ENCODE assay signal across 17 cellular contexts in the genomic region with DNA sequence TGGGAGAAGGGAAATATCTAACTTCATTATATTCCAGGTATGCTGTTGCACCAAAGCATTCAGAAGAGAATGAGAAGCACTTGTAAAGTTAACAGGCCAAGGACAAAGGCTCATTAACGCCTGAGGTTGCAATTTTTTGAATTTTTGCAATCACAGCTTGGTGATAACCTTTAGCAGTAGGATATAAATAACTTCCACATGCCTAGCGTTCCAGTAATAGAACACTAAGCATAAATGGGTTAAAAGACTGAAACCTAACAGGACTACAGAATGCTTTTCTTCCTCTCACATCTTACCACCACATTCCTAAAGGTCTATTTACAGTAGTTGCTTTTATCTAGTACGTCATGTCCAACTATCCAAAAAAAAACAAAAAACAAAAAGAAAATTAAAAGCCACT. TPM values are rescaled to one million over a fixed set of nuclear protein-coding genes. Genes with fewer than 3 reads are reported as not detected.
A peak's percentile ranks its signal among the peaks of the same experiment; 100 is the strongest.
DNase-seq lines count a peak whose midpoint lies in the region; ATAC-seq and TF ChIP-seq lines count a peak whose summit lies in the region.
"Had no signal": no experiment of that assay in that cellular context is flagged by ENCODE, and none has a peak within 500 bp of the region (broad histone marks: within the 10 kb centered on the region; RNA-seq: fewer than 3 reads in every experiment).

No MANE protein-coding gene starts in this region.

- TF ChIP-seq CTCF in fibroblast of villous mesenchyme (IDR thresholded peaks at IDR 0.05; ENCODE audit: insufficient read depth, low read depth, low read length) (no peak), progenitor cell of endocrine pancreas (IDR thresholded peaks at IDR 0.05; ENCODE audit: unreplicated experiment) (no peak)

- no peak overlapping the region for H3K4me3 ChIP-seq in fibroblast of villous mesenchyme (ENCODE audit: low read depth, low read length)
- H3K4me3 ChIP-seq: HAP-1, Peyer's patch had no signal

- H3K36me3 Mint-ChIP-seq in T-helper 17 cell (ENCODE audit: low read depth): peaks cover 4% of the 10 kb centered on the region
- peaks cover 16% of the 10 kb centered on the region for H3K36me3 Mint-ChIP-seq in progenitor cell of endocrine pancreas (ENCODE audit: insufficient read depth)
- peaks cover 17% of the 10 kb centered on the region for H3K36me3 Mint-ChIP-seq in activated T-helper 2 cell treated with anti-CD3 and anti-CD28 coated beads, Interferon-gamma antibody, Interleukin-2, Interleukin-4, amounts not matched to agents 10 μg/mL and 5 μg/mL and 100 μg/mL, durations not matched to agents 14 hours and 24 hours and 36 hours (ENCODE audit: low read depth)
- H3K36me3 Mint-ChIP-seq: stimulated activated effector memory CD8-positive, alpha-beta T cell treated with anti-CD3 and anti-CD28 coated beads, Interleukin-12 subunit alpha, Interleukin-12 subunit beta, amount 100 ng/mL, for 72 hours had no signal

- peak; percentile 9 for DNase-seq in EH (ENCODE audit: low read depth)
- DNase-seq in T-helper 17 cell: no peak
- DNase-seq in fibroblast of villous mesenchyme (ENCODE audit: low read depth): peak; percentile 45
- DNase-seq in progenitor cell of endocrine pancreas (ENCODE audit: low spot score, unreplicated experiment): no peak
- DNase-seq in HPDE6-E6E7 (ENCODE audit: extremely low spot score): no peak
- DNase-seq in AG08396 (ENCODE audit: low spot score): no peak
- no peak for DNase-seq in Ammon's horn (ENCODE audit: low spot score)
- no peak for DNase-seq in activated T-helper 2 cell treated with anti-CD3 and anti-CD28 coated beads, Interferon-gamma antibody, Interleukin-2, Interleukin-4, amounts not matched to agents 10 μg/mL and 5 μg/mL and 100 μg/mL, durations not matched to agents 14 hours and 24 hours and 36 hours (ENCODE audit: low spot score)
- DNase-seq: activated gamma-delta T cell, mammary epithelial cell, NCI-H2107, NCI-H748 treated with DMSO at 0.1 percent for 48 hours, nucleus accumbens, Peyer's patch, SW 1271 had no signal

- H3K4me3 Mint-ChIP-seq in T-helper 17 cell: no peak overlapping the region
- H3K4me3 Mint-ChIP-seq in progenitor cell of endocrine pancreas (ENCODE audit: low read depth): no peak overlapping the region
- no peak overlapping the region for H3K4me3 Mint-ChIP-seq in activated T-helper 2 cell treated with anti-CD3 and anti-CD28 coated beads, Interferon-gamma antibody, Interleukin-2, Interleukin-4, amounts not matched to agents 10 μg/mL and 5 μg/mL and 100 μg/mL, durations not matched to agents 14 hours and 24 hours and 36 hours (ENCODE audit: low read depth)
- H3K4me3 Mint-ChIP-seq: stimulated activated effector memory CD8-positive, alpha-beta T cell treated with anti-CD3 and anti-CD28 coated beads, Interleukin-12 subunit alpha, Interleukin-12 subunit beta, amount 100 ng/mL, for 72 hours had no signal

- peaks cover 16% of the 10 kb centered on the region for H3K9me3 Mint-ChIP-seq in progenitor cell of endocrine pancreas (ENCODE audit: low read depth)
- peaks cover 11% of the 10 kb centered on the region for H3K9me3 Mint-ChIP-seq in activated T-helper 2 cell treated with anti-CD3 and anti-CD28 coated beads, Interferon-gamma antibody, Interleukin-2, Interleukin-4, amounts not matched to agents 10 μg/mL and 5 μg/mL and 100 μg/mL, durations not matched to agents 14 hours and 24 hours and 36 hours

- no peaks in the 10 kb centered on the region for H3K27me3 Mint-ChIP-seq in T-helper 17 cell
- H3K27me3 Mint-ChIP-seq in progenitor cell of endocrine pancreas: no peaks in the 10 kb centered on the region
- no peaks in the 10 kb centered on the region for H3K27me3 Mint-ChIP-seq in activated T-helper 2 cell treated with anti-CD3 and anti-CD28 coated beads, Interferon-gamma antibody, Interleukin-2, Interleukin-4, amounts not matched to agents 10 μg/mL and 5 μg/mL and 100 μg/mL, durations not matched to agents 14 hours and 24 hours and 36 hours (ENCODE audit: low read depth)

- peak overlapping the region; percentile 86 for H3K27ac Mint-ChIP-seq in T-helper 17 cell
- H3K27ac Mint-ChIP-seq in progenitor cell of endocrine pancreas: peak overlapping the region; percentile 71
- H3K27ac Mint-ChIP-seq in activated T-helper 2 cell treated with anti-CD3 and anti-CD28 coated beads, Interferon-gamma antibody, Interleukin-2, Interleukin-4, amounts not matched to agents 10 μg/mL and 5 μg/mL and 100 μg/mL, durations not matched to agents 14 hours and 24 hours and 36 hours: no peak overlapping the region
- H3K27ac Mint-ChIP-seq: stimulated activated effector memory CD8-positive, alpha-beta T cell treated with anti-CD3 and anti-CD28 coated beads, Interleukin-12 subunit alpha, Interleukin-12 subunit beta, amount 100 ng/mL, for 72 hours had no signal

- ATAC-seq in T-helper 17 cell: no peak
- ATAC-seq: stimulated activated effector memory CD8-positive, alpha-beta T cell treated with anti-CD3 and anti-CD28 coated beads, Interleukin-12 subunit alpha, Interleukin-12 subunit beta, amount 100 ng/mL, for 72 hours had no signal

- intact Hi-C loops in activated T-helper 2 cell treated with anti-CD3 and anti-CD28 coated beads, Interferon-gamma antibody, Interleukin-2, Interleukin-4, amounts not matched to agents 10 μg/mL and 5 μg/mL and 100 μg/mL, durations not matched to agents 14 hours and 24 hours and 36 hours (cut with micrococcal nuclease): loop anchor here (2.0 kb wide), 1 partner anchor 977 kb away; a partner anchor contains a TSS

- no peaks in the 10 kb centered on the region for H3K9me3 ChIP-seq in T-helper 17 cell (ENCODE audit: control insufficient read depth, low read length, poor library complexity, severe bottlenecking)
- H3K9me3 ChIP-seq: HAP-1, Peyer's patch had no signal

- H3K4me1 Mint-ChIP-seq in T-helper 17 cell (peaks cover 36% of the 10 kb centered on the region), progenitor cell of endocrine pancreas (ENCODE audit: low read depth) (peaks cover 15% of the 10 kb centered on the region)
- peaks cover 33% of the 10 kb centered on the region for H3K4me1 Mint-ChIP-seq in activated T-helper 2 cell treated with anti-CD3 and anti-CD28 coated beads, Interferon-gamma antibody, Interleukin-2, Interleukin-4, amounts not matched to agents 10 μg/mL and 5 μg/mL and 100 μg/mL, durations not matched to agents 14 hours and 24 hours and 36 hours (ENCODE audit: low read depth)

RNA-seq across cellular contexts. Expression of a gene that starts 57.4 kb away (rescaled TPM):
- total RNA-seq in T-helper 17 cell (under 1 TPM; 0.45 to 0.47 TPM), fibroblast of villous mesenchyme (0.32 and 0.43 TPM in 2 replicates), progenitor cell of endocrine pancreas (0.82 and 0.98 TPM in 2 replicates)
- 0.05 and 0.09 TPM in 2 replicates for total RNA-seq in activated T-helper 2 cell treated with anti-CD3 and anti-CD28 coated beads, Interferon-gamma antibody, Interleukin-2, Interleukin-4, amounts not matched to agents 10 μg/mL and 5 μg/mL and 100 μg/mL, durations not matched to agents 14 hours and 24 hours and 36 hours

Comparison
In these comparisons a context has a peak if more than half of its experiments do, and no peak if none do; other contexts are left out.
1. DNase-seq: peak in EH (single experiment) and fibroblast of villous mesenchyme (single experiment); none in T-helper 17 cell (0 of 3), progenitor cell of endocrine pancreas (single experiment), HPDE6-E6E7 (single experiment), AG08396 (single experiment), Ammon's horn (single experiment) and activated T-helper 2 cell treated with anti-CD3 and anti-CD28 coated beads, Interferon-gamma antibody, Interleukin-2, Interleukin-4, amounts not matched to agents 10 μg/mL and 5 μg/mL and 100 μg/mL, durations not matched to agents 14 hours and 24 hours and 36 hours (single experiment).